Comparison of ENCODE assay signal across 8 cellular contexts in genomic region chr4:157045507-157046127, GRCh38. TPM values are rescaled to one million over a fixed set of nuclear protein-coding genes. Genes with fewer than 3 reads are reported as not detected.
DNase-seq lines count a peak whose midpoint lies in the region; ATAC-seq and FAIRE-seq lines count a peak whose summit lies in the region.

No MANE protein-coding gene starts in this region.

- no peaks in the 10 kb centered on the region for H3K4me1 Mint-ChIP-seq in effector memory CD8-positive, alpha-beta T cell (ENCODE audit: low read depth in 2 of 2)

- H3K4me3 Mint-ChIP-seq in effector memory CD8-positive, alpha-beta T cell: no peak overlapping the region

- DNase-seq in ACHN: peak; percentile 76
- no peak for DNase-seq in GM18507 (ENCODE audit: extremely low spot score, insufficient read length, low read depth)
- peak; percentile 0 for DNase-seq in NCI-H2171 (lab: John Stamatoyannopoulos, UW)
- DNase-seq in brain pericyte (ENCODE audit: low read depth, low spot score): peak; percentile 52
- DNase-seq in left colon: no peak
- no peak for DNase-seq in activated T-cell treated with anti-CD3 and anti-CD28 coated beads, Interleukin-2, amount 50 U/mL, for 48 hours
- DNase-seq in effector memory CD8-positive, alpha-beta T cell: no peak

- no peak overlapping the region for H3K27ac Mint-ChIP-seq in effector memory CD8-positive, alpha-beta T cell

- no peaks in the 10 kb centered on the region for H3K36me3 Mint-ChIP-seq in effector memory CD8-positive, alpha-beta T cell (ENCODE audit: insufficient read depth)

- H3K27me3 Mint-ChIP-seq in effector memory CD8-positive, alpha-beta T cell: no peaks in the 10 kb centered on the region

- intact Hi-C loops in left colon (cut with DNase I, micrococcal nuclease): loop anchor here in 1 of 2 donors (10.0 kb wide), 1 partner anchor 571 kb away; no protein-coding TSS in a partner anchor

- in situ Hi-C loops in ACHN (cut with HindIII; ENCODE audit: low pct_ligation_motif_present, low pct_unique_long_range_greater_than_20kb, low sequenced_read_pairs): no loop called here

- FAIRE-seq in GM18507 (lab: Jason Lieb, UNC): peak; percentile 12

- peaks cover 11 to 24% of the 10 kb centered on the region in 2 donors for H3K9me3 Mint-ChIP-seq in effector memory CD8-positive, alpha-beta T cell

- peak; percentile 86 for ATAC-seq in HG02981 (IDR thresholded peaks at IDR 0.05; ENCODE audit: unreplicated experiment)
- peak; percentile 79 for ATAC-seq in left colon
- ATAC-seq in effector memory CD8-positive, alpha-beta T cell (replicated peaks): no peak

RNA-seq across cellular contexts. Expression of gene GLRB, which starts 30.3 kb away (rescaled TPM):
- total RNA-seq in left colon: under 1 TPM; 0.64 to 0.75 TPM

Comparison
In these comparisons a context has a peak if more than half of its experiments do, and no peak if none do; other contexts are left out.
1. DNase-seq: peak in ACHN (single experiment), NCI-H2171 (single experiment) and brain pericyte (single experiment); none in GM18507 (single experiment), left colon (0 of 2), activated T-cell treated with anti-CD3 and anti-CD28 coated beads, Interleukin-2, amount 50 U/mL, for 48 hours (0 of 2) and effector memory CD8-positive, alpha-beta T cell (0 of 3).